Comparison of ENCODE assay signal across 16 cellular contexts in genomic region chr18:49848115-49848514, GRCh38. TPM values are rescaled to one million over a fixed set of nuclear protein-coding genes. Genes with fewer than 3 reads are reported as not detected.
DNase-seq lines count a peak whose midpoint lies in the region; ATAC-seq and TF ChIP-seq lines count a peak whose summit lies in the region.
"Had no signal": no experiment of that assay in that cellular context is flagged by ENCODE, and none has a peak within 500 bp of the region (broad histone marks: within the 10 kb centered on the region; RNA-seq: fewer than 3 reads in every experiment).

No MANE protein-coding gene starts in this region.

- peak overlapping the region; percentile 53 to 84 for H3K9ac ChIP-seq in duodenal mucosa (ENCODE audit: low read depth in 1 of 2, low read length in 2 of 2)

- H3K27me3 ChIP-seq in duodenal mucosa (ENCODE audit: control insufficient read depth in 1 of 2, insufficient read depth in 2 of 2, low read length in 2 of 2), result no peaks in the 10 kb centered on the region

- H3K27me3 Mint-ChIP-seq in CD14-positive monocyte (ENCODE audit: low read depth in 3 of 3), result peaks cover 4 to 8% (median 5%) of the 10 kb centered on the region in 3 donors

- ATAC-seq in stimulated activated effector memory CD8-positive, alpha-beta T cell treated with anti-CD3 and anti-CD28 coated beads, Interleukin-12 subunit alpha, Interleukin-12 subunit beta, amount 100 ng/mL, for 72 hours, result no peak
- no peak for ATAC-seq in GM18873 (IDR thresholded peaks at IDR 0.05; ENCODE audit: low FRiP score, unreplicated experiment)

- H3K27ac Mint-ChIP-seq in stimulated activated effector memory CD8-positive, alpha-beta T cell treated with anti-CD3 and anti-CD28 coated beads, Interleukin-12 subunit alpha, Interleukin-12 subunit beta, amount 100 ng/mL, for 72 hours, result peak overlapping the region; percentile 6
- H3K27ac Mint-ChIP-seq in CD14-positive monocyte, result peak overlapping the region in 2 of 7 donors; percentile 8 to 75

- POLR2A ChIA-PET in HEK293 (lab: Yijun Ruan, JAX), result interaction anchor here (0.6 to 1.8 kb wide), 2 partner anchors 11 to 26 kb away, joined by 4 to 8 read pairs; no protein-coding TSS in a partner anchor

- H3K4me1 ChIP-seq in HEK293 (ENCODE audit: control insufficient read depth, insufficient read depth, low read length) (peaks cover 7% of the 10 kb centered on the region; the same call in 1 of the 2 replicates), duodenal mucosa (ENCODE audit: control insufficient read depth in 1 of 2, insufficient read depth in 2 of 2, low read length in 2 of 2) (peaks cover 29 to 33% of the 10 kb centered on the region in 2 donors)

- H3K4me3 Mint-ChIP-seq in stimulated activated effector memory CD8-positive, alpha-beta T cell treated with anti-CD3 and anti-CD28 coated beads, Interleukin-12 subunit alpha, Interleukin-12 subunit beta, amount 100 ng/mL, for 72 hours, result no peak overlapping the region
- H3K4me3 Mint-ChIP-seq in CD14-positive monocyte, result no peak overlapping the region

- H3K36me3 ChIP-seq in HEK293 (ENCODE audit: control insufficient read depth in 2 of 2, insufficient read depth in 1 of 2, low read length in 2 of 2), result no peaks in the 10 kb centered on the region
- peaks cover 35 to 45% of the 10 kb centered on the region in 2 donors for H3K36me3 ChIP-seq in duodenal mucosa (ENCODE audit: control insufficient read depth in 1 of 2, insufficient read depth in 2 of 2, low read length in 2 of 2)

- DNase-seq in DMS53 (lab: John Stamatoyannopoulos, UW), result peak; percentile 40
- no peak for DNase-seq in DMS53 treated with DMSO at 0.1 percent for 48 hours (lab: John Stamatoyannopoulos, UW; ENCODE audit: unreplicated experiment)
- peak in 1 of 2 donors; percentile 36 for DNase-seq in stimulated activated effector memory CD8-positive, alpha-beta T cell treated with anti-CD3 and anti-CD28 coated beads, Interleukin-12 subunit alpha, Interleukin-12 subunit beta, amount 100 ng/mL, for 72 hours (ENCODE audit: low spot score in 2 of 2)
- DNase-seq in activated gamma-delta T cell treated with Interleukin-2 at 50 U/mL for 16 hours, result no peak
- no peak for DNase-seq in CD14-positive monocyte (ENCODE audit: low spot score)
- DNase-seq: NCI-H1092 treated with DMSO at 0.1 percent for 48 hours; NCI-H2081; NCI-H446 treated with DMSO at 0.1 percent for 48 hours; NCI-H69; NK-92 treated with Interleukin-12 subunit alpha and Interleukin-12 subunit beta, amount 100 ng/mL, for 24 hours; Right ventricle myocardium superior had no signal

- intact Hi-C loops in CD14-positive monocyte (cut with micrococcal nuclease), result no loop called here

- H3K4me1 Mint-ChIP-seq in stimulated activated effector memory CD8-positive, alpha-beta T cell treated with anti-CD3 and anti-CD28 coated beads, Interleukin-12 subunit alpha, Interleukin-12 subunit beta, amount 100 ng/mL, for 72 hours, result peaks cover 24% of the 10 kb centered on the region
- no peaks in the 10 kb centered on the region for H3K4me1 Mint-ChIP-seq in CD14-positive monocyte

- TF ChIP-seq CTCF in HEK293 (tag by site-specific recombination; IDR thresholded peaks at IDR 0.05) (no peak), CD14-positive monocyte (IDR thresholded peaks at IDR 0.05) (no peak)

- H3K9me3 Mint-ChIP-seq in stimulated activated effector memory CD8-positive, alpha-beta T cell treated with anti-CD3 and anti-CD28 coated beads, Interleukin-12 subunit alpha, Interleukin-12 subunit beta, amount 100 ng/mL, for 72 hours, result no peaks in the 10 kb centered on the region
- H3K9me3 Mint-ChIP-seq in CD14-positive monocyte, result no peaks in the 10 kb centered on the region

- H3K9me3 ChIP-seq in HEK293 (ENCODE audit: control insufficient read depth, insufficient read depth, low read depth, low read length) (no peaks in the 10 kb centered on the region), duodenal mucosa (ENCODE audit: control insufficient read depth in 1 of 2, low read length in 2 of 2) (no peaks in the 10 kb centered on the region)

- H3K4me3 ChIP-seq in HEK293 (ENCODE audit: low read depth, low read length), result no peak overlapping the region
- H3K4me3 ChIP-seq in duodenal mucosa (ENCODE audit: low read depth in 1 of 2, low read length in 2 of 2), result peak overlapping the region; percentile 53 to 64
- H3K4me3 ChIP-seq: SK-N-MC had no signal

- H3K27ac ChIP-seq in HEK293 (ENCODE audit: extremely low read depth, low read depth, low read length), result no peak overlapping the region
- no peak overlapping the region for H3K27ac ChIP-seq in duodenal mucosa (ENCODE audit: low read depth, low read length)
- H3K27ac ChIP-seq: 22Rv1, SK-N-MC had no signal

- CTCF ChIA-PET in HEK293 (lab: Yijun Ruan, JAX), result interaction anchor here (0.7 to 7.4 kb wide), 3 partner anchors 10 to 70 kb away, joined by 3 to 40 read pairs (median 3); no protein-coding TSS in a partner anchor

- no peaks in the 10 kb centered on the region for H3K36me3 Mint-ChIP-seq in stimulated activated effector memory CD8-positive, alpha-beta T cell treated with anti-CD3 and anti-CD28 coated beads, Interleukin-12 subunit alpha, Interleukin-12 subunit beta, amount 100 ng/mL, for 72 hours
- H3K36me3 Mint-ChIP-seq in CD14-positive monocyte, result no peaks in the 10 kb centered on the region

TF ChIP-seq in HEK293, 187 proteins besides CTCF, POLR2A, EP300 and RAD21:
- TF ChIP-seq ZNF157 (tag by site-specific recombination; IDR thresholded peaks at IDR 0.05), result no peak
- no peak for TF ChIP-seq ZNF624 (tag by site-specific recombination; IDR thresholded peaks at IDR 0.05)
- no peak for TF ChIP-seq ZNF155 (tag by site-specific recombination; IDR thresholded peaks at IDR 0.05)
- no peak for TF ChIP-seq ZNF449 (tag by site-specific recombination; IDR thresholded peaks at IDR 0.05)
- TF ChIP-seq ZFHX2 (tag by site-specific recombination; conservative IDR thresholded peaks at IDR 0.05), result peak; percentile 66
- no peak for TF ChIP-seq ZNF132 (tag by site-specific recombination; IDR thresholded peaks at IDR 0.05; ENCODE audit: borderline replicate concordance)
- no peak for TF ChIP-seq ZNF366 (tag by site-specific recombination; conservative IDR thresholded peaks at IDR 0.05)
- TF ChIP-seq ZNF560 (tag by site-specific recombination; IDR thresholded peaks at IDR 0.05; ENCODE audit: borderline replicate concordance), result no peak
- no peak for TF ChIP-seq MZF1 (tag by site-specific recombination; IDR thresholded peaks at IDR 0.05; ENCODE audit: borderline replicate concordance)
- no peak for TF ChIP-seq ZFP37 (tag by site-specific recombination; IDR thresholded peaks at IDR 0.05)
- TF ChIP-seq ZBTB7A (tag by site-specific recombination; IDR thresholded peaks at IDR 0.05; ENCODE audit: low read depth), result no peak
- no peak for TF ChIP-seq ZSCAN5A (tag by site-specific recombination; IDR thresholded peaks at IDR 0.05)
- no peak for TF ChIP-seq ZNF596 (tag by site-specific recombination; IDR thresholded peaks at IDR 0.05)
- peak; percentile 90 for TF ChIP-seq EGR2 (tag by site-specific recombination; IDR thresholded peaks at IDR 0.05; ENCODE audit: low read depth)

RNA-seq across cellular contexts. Expression of gene ACAA2, which starts 34.8 kb away (rescaled TPM):
- polyA plus RNA-seq in CD14-positive monocyte, result 100 to 1,000 TPM in 1 of 2 donors, 10 to 100 TPM in 1; 97.6 to 109 TPM
